In the genomic region with DNA sequence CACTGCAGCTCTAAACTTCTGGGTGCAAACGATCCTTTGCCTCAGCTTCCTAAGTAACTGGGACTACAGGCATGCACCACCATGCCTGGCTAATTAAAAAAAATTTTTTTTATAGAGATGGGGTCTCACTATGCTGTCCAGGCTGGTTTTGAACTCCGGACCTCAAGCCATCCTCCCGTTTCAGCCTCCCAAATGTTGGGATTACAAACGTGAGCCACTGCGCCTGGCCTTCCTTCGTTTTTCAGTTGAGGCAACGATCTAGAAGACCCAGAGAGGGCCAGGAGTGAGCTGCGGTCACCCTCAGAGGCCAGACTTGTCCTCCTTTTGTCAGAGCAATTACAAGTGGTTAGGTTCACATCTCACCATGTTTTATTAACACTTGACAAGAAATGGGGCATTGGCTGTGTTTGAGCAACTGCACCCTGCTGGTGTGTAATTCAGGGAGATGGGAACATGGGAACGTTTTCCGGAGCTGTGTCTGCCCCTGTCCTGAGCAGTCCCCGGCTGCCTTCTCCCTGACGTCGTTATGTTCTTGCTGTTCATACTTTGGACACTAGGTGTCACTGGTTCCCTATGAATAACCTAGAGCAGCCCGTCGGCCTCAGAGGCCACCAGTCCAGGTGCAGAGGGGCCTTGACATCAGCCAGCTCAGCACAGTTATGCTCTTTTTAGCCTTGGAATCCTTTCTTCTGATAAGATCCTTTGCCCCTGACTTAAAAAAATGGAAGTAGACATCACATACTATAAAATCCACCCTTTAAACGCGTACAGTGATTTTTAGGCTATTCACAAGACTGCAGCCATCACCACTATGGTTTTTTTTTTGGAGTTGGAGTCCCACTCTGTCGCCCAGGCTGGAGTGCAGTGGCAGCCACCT, we compare ENCODE assay signal across 8 cellular contexts.
DNase-seq lines count a peak whose midpoint lies in the region; ATAC-seq and TF ChIP-seq lines count a peak whose summit lies in the region.

No MANE protein-coding gene starts in this region.

- peaks cover 0 to 6% of the 10 kb centered on the region in 2 donors for H3K9me3 ChIP-seq in left lung

- no peaks in the 10 kb centered on the region for H3K36me3 ChIP-seq in left lung

- no peak overlapping the region for H3K27ac ChIP-seq in left lung

- intact Hi-C loops in left lung (cut with DNase I), result no loop called here

- TF ChIP-seq CTCF in left lung (IDR thresholded peaks at IDR 0.05), result peak; percentile 80 to 81

- no peak overlapping the region for H3K4me3 ChIP-seq in left lung

- H3K27me3 ChIP-seq in left lung, result peaks cover 3 to 18% of the 10 kb centered on the region in 2 donors

- peak; percentile 93 for ATAC-seq in GM19023 (IDR thresholded peaks at IDR 0.05; ENCODE audit: unreplicated experiment)
- ATAC-seq in HG03139 (IDR thresholded peaks at IDR 0.05; ENCODE audit: unreplicated experiment), result peak; percentile 95
- ATAC-seq in left lung, result peak; percentile 99

- no peaks in the 10 kb centered on the region for H3K4me1 ChIP-seq in left lung

- DNase-seq in C1 segment of cervical spinal cord (lab: John Stamatoyannopoulos, UW) (peak in 9 of 14 donors; percentile 1 to 48 (median 13)), NCI-H2227 (lab: John Stamatoyannopoulos, UW; ENCODE audit: unreplicated experiment) (peak; percentile 91), cerebellum (ENCODE audit: low spot score) (peak; percentile 81), left lung (peak in 1 of 2 donors; percentile 36)
- peak; percentile 43 for DNase-seq in activated CD4-positive, CD25-positive, alpha-beta regulatory T cell treated with anti-CD3 and anti-CD28 coated beads, Interleukin-2, amount 50 U/mL, for 72 hours
- peak in 2 of 3 donors; percentile 5 to 26 for DNase-seq in stimulated activated CD4-positive, alpha-beta T cell treated with anti-CD3 and anti-CD28 coated beads, TNF-alpha, amount 100 ng/mL, for 1 hour (ENCODE audit: low read depth in 3 of 3, low spot score in 1 of 3)
